10 cellular contexts compared by ENCODE assay signal in the genomic region with DNA sequence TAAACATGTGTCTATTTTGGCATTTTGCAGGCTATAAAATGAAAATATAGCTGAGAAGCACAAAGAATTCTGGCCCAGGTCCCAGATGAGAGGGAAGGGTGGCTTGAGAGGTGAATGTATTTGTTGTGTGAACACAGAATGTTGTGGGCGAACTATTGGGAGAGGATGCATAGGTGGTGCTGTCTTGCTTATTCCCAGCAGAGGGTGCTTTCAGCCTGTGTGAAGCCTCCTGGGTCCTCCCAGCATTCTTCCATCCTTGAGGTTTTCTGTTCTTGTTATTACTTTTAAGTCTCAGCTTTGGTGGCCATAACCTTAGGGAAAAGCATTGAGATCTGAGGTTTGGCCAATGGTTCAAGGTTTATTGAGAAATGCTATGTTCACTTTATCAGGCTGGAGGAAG.
DNase-seq lines count a peak whose midpoint lies in the region; ATAC-seq, FAIRE-seq and TF ChIP-seq lines count a peak whose summit lies in the region.
"Had no signal": no experiment of that assay in that cellular context is flagged by ENCODE, and none has a peak within 500 bp of the region (broad histone marks: within the 10 kb centered on the region; RNA-seq: fewer than 3 reads in every experiment).

No MANE protein-coding gene starts in this region.

- POLR2A ChIA-PET in GM12878 (lab: Charles Lee): no interaction called here

- SMC1A ChIA-PET in GM12878 (lab: Charles Lee; ENCODE audit: uncharacterized antibody, unreplicated experiment): interaction anchor here (1.2 to 1.4 kb wide), 2 partner anchors 10 to 190 kb away, joined by 3 to 5 read pairs; no protein-coding TSS in a partner anchor

- TF ChIP-seq EP300 in GM12878 (IDR thresholded peaks at IDR 0.05; ENCODE audit: borderline replicate concordance in 1 of 2, control insufficient read depth in 1 of 2, low read depth in 2 of 2, low read length in 2 of 2): no peak

- H3K27me3 ChIP-seq in GM12878 (replicated peaks in 1 of 2; ENCODE audit: control insufficient read depth in 2 of 2, insufficient read depth in 2 of 2, low read length in 1 of 2): peaks cover 0 to 4% of the 10 kb centered on the region in 2 experiments; a peak in 2 of 4 replicates
- no peaks in the 10 kb centered on the region for H3K27me3 ChIP-seq in psoas muscle (ENCODE audit: insufficient read depth in 3 of 3, low read length in 2 of 3)

- H2AFZ ChIP-seq in GM12878 (ENCODE audit: control insufficient read depth, low read depth, low read length): no peak overlapping the region

- no peak for TF ChIP-seq POLR2A in GM12878 (IDR thresholded peaks at IDR 0.05; ENCODE audit: low read depth, low read length)

- H4K20me1 ChIP-seq in GM12878 (ENCODE audit: control insufficient read depth, insufficient read depth): no peaks in the 10 kb centered on the region

- no peak overlapping the region for H3K27ac ChIP-seq in GM12878 (ENCODE audit: control insufficient read depth, insufficient read depth)
- H3K27ac ChIP-seq in psoas muscle: no peak overlapping the region

- CTCF ChIA-PET in GM12878 (lab: Yijun Ruan, JAX): interaction anchor here (0.9 to 1.5 kb wide), 4 partner anchors 12 to 650 kb away, joined by 3 to 4 read pairs (median 3); no protein-coding TSS in a partner anchor

- no peak overlapping the region for H3K9ac ChIP-seq in GM12878 (ENCODE audit: control insufficient read depth, insufficient read depth, low read length)

- 32% methylated on average over 1 of the region's 1 CpG for WGBS in GM12878 (ENCODE audit: insufficient coverage, insufficient replicate concordance, low lambda C conversion rate, missing lambda C conversion rate)
- WGBS in psoas muscle, 3 donors: 67 to 77% (median 71%) methylated on average over 1 of the region's 1 CpG

- peak; percentile 33 to 44 (median 34); a peak in 4 of 6 replicates for TF ChIP-seq CTCF in GM12878 (IDR thresholded peaks at IDR 0.05 in 2 of 3, conservative IDR thresholded peaks at IDR 0.05 in 1 of 3; ENCODE audit: control insufficient read depth in 2 of 3, extremely low read depth in 1 of 3, insufficient read depth in 1 of 3, low read depth in 3 of 3, low read length in 3 of 3)
- TF ChIP-seq CTCF in psoas muscle (IDR thresholded peaks at IDR 0.05): no peak

- no TSS peak for BruUV-seq in GM12878 (replicated peaks; lab: Mats Ljungman, UMichigan)

- H3K4me2 ChIP-seq in GM12878 (ENCODE audit: control insufficient read depth, insufficient read depth): no peak overlapping the region

- DNase-seq in Daoy (ENCODE audit: low read depth): peak; percentile 30
- DNase-seq in GM12878 (ENCODE audit: low read depth, low spot score): no peak
- peak; percentile 3 for DNase-seq in midbrain (lab: John Stamatoyannopoulos, UW)
- no peak for DNase-seq in psoas muscle
- DNase-seq in T1000 (lab: John Stamatoyannopoulos, UW): no peak
- DNase-seq: left colon, NCI-H345 had no signal

- no peak overlapping the region for H3K4me3 ChIP-seq in GM12878
- H3K4me3 ChIP-seq in psoas muscle: no peak overlapping the region

- H3K79me2 ChIP-seq in GM12878 (ENCODE audit: control insufficient read depth, insufficient read depth, low read length): no peaks in the 10 kb centered on the region

- no peak for FAIRE-seq in GM12878 (lab: Jason Lieb, UNC)

- H3K4me1 ChIP-seq in GM12878 (ENCODE audit: control insufficient read depth, insufficient read depth, low read length) (peaks cover 5% of the 10 kb centered on the region; the same call in 1 of the 2 replicates), psoas muscle (no peaks in the 10 kb centered on the region)

- no peaks in the 10 kb centered on the region for H3K36me3 ChIP-seq in GM12878 (ENCODE audit: control insufficient read depth in 2 of 2, insufficient read depth in 2 of 2, low read length in 1 of 2)
- H3K36me3 ChIP-seq in psoas muscle (ENCODE audit: insufficient read depth in 1 of 2, low read depth in 1 of 2): no peaks in the 10 kb centered on the region

- peak; percentile 39 for TF ChIP-seq RAD21 in GM12878 (IDR thresholded peaks at IDR 0.05; ENCODE audit: insufficient read depth, low read depth, low read length)

- H3K9me3 ChIP-seq in GM12878 (replicated peaks; ENCODE audit: control insufficient read depth, insufficient read depth, low read length): no peaks in the 10 kb centered on the region; the same call in 2 of the 3 replicates
- H3K9me3 ChIP-seq in psoas muscle: no peaks in the 10 kb centered on the region

- ATAC-seq in HG03378 (IDR thresholded peaks at IDR 0.05; ENCODE audit: unreplicated experiment): peak; percentile 41
- peak; percentile 69 for ATAC-seq in GM12878
- no peak for ATAC-seq in psoas muscle
- ATAC-seq in GM19328 (IDR thresholded peaks at IDR 0.05; ENCODE audit: unreplicated experiment): no peak
- no peak for ATAC-seq in HG03039 (IDR thresholded peaks at IDR 0.05; ENCODE audit: unreplicated experiment)
- ATAC-seq: left colon had no signal

- intact Hi-C loops in GM12878 (cut with micrococcal nuclease; ENCODE audit: unreplicated experiment): no loop called here
- intact Hi-C loops in psoas muscle (cut with DNase I): no loop called here

- in situ Hi-C loops in GM12878 (cut with MboI): no loop called here

- RAD21 ChIA-PET in GM12878 (lab: Charles Lee; ENCODE audit: unreplicated experiment): interaction anchor here (1.8 kb wide), 1 partner anchor 40 kb away, joined by 5 read pairs; no protein-coding TSS in a partner anchor

TF ChIP-seq in GM12878, 131 proteins besides CTCF, POLR2A, EP300 and RAD21:
- TF ChIP-seq SMARCA5 (IDR thresholded peaks at IDR 0.05) (no peak), SMC3 (IDR thresholded peaks at IDR 0.05; ENCODE audit: borderline replicate concordance, low read length) (peak; percentile 36; the same call in 1 of the 2 replicates)

Comparison
In these comparisons a context has a peak if more than half of its experiments do, and no peak if none do; other contexts are left out.
1. DNase-seq: peak in Daoy (single experiment) and midbrain (single experiment); none in GM12878 (single experiment), psoas muscle (0 of 2) and T1000 (single experiment).
2. ATAC-seq: peak in HG03378 (single experiment) and GM12878 (single experiment); none in psoas muscle (0 of 4), GM19328 (single experiment) and HG03039 (single experiment).